12 cellular contexts compared by ENCODE assay signal in genomic region chr1:114126696-114127095, GRCh38. TPM values are rescaled to one million over a fixed set of nuclear protein-coding genes. Genes with fewer than 3 reads are reported as not detected.
A peak's percentile ranks its signal among the peaks of the same experiment; 100 is the strongest.
DNase-seq lines count a peak whose midpoint lies in the region; ATAC-seq and TF ChIP-seq lines count a peak whose summit lies in the region.
"Had no signal": no experiment of that assay in that cellular context is flagged by ENCODE, and none has a peak within 500 bp of the region (broad histone marks: within the 10 kb centered on the region; RNA-seq: fewer than 3 reads in every experiment).

No MANE protein-coding gene starts in this region.

- H3K9me3 ChIP-seq in MM.1S (replicated peaks; ENCODE audit: insufficient read depth, low read length), result no peaks in the 10 kb centered on the region
- no peaks in the 10 kb centered on the region for H3K9me3 ChIP-seq in CD8-positive, alpha-beta T cell (ENCODE audit: low read length)

- DNase-seq in MM.1S, result peak; percentile 8
- DNase-seq in mucosa of gallbladder (ENCODE audit: low spot score), result peak; percentile 12
- no peak for DNase-seq in CD8-positive, alpha-beta T cell
- no peak for DNase-seq in activated naive CD4-positive, alpha-beta T cell treated with anti-CD3 and anti-CD28 coated beads, Interleukin-2, amount 50 U/mL, for 16 hours
- DNase-seq: activated T-cell treated with anti-CD3 and anti-CD28 coated beads, Interleukin-2, amount 50 U/mL, for 1 hour; NCI-H1417 treated with DMSO at 0.1 percent for 48 hours had no signal

- no peak overlapping the region for H2AFZ ChIP-seq in MM.1S (ENCODE audit: low read length)

- no peaks in the 10 kb centered on the region for H3K9me2 ChIP-seq in MM.1S (replicated peaks; ENCODE audit: insufficient read depth, low read length)

- no peak overlapping the region for H3K4me2 ChIP-seq in MM.1S (ENCODE audit: low read depth, low read length)

- H3K27ac Mint-ChIP-seq in CD8-positive, alpha-beta T cell, result no peak overlapping the region

- no peaks in the 10 kb centered on the region for H4K20me1 ChIP-seq in MM.1S (ENCODE audit: insufficient read depth, low read length)

- no peaks in the 10 kb centered on the region for H3F3A ChIP-seq in MM.1S (ENCODE audit: insufficient read depth, low read length)

- TF ChIP-seq CTCF in MM.1S (IDR thresholded peaks at IDR 0.05; ENCODE audit: low read length), result no peak
- TF ChIP-seq CTCF in CD8-positive, alpha-beta T cell (IDR thresholded peaks at IDR 0.05), result no peak

- no peak overlapping the region for H3K4me3 ChIP-seq in MM.1S (ENCODE audit: low read length)
- no peak overlapping the region for H3K4me3 ChIP-seq in CD8-positive, alpha-beta T cell (ENCODE audit: low read depth, low read length)
- H3K4me3 ChIP-seq: dorsolateral prefrontal cortex had no signal

- no peak overlapping the region for H3K9ac ChIP-seq in MM.1S (ENCODE audit: low read length)

- no peaks in the 10 kb centered on the region for H3K27me3 Mint-ChIP-seq in CD8-positive, alpha-beta T cell (ENCODE audit: low read depth)

- no peaks in the 10 kb centered on the region for H3K36me3 Mint-ChIP-seq in CD8-positive, alpha-beta T cell

- H3K27me3 ChIP-seq in MM.1S (replicated peaks; ENCODE audit: insufficient read depth, low read length), result no peaks in the 10 kb centered on the region
- H3K27me3 ChIP-seq in CD8-positive, alpha-beta T cell (ENCODE audit: insufficient read depth, low read length), result no peaks in the 10 kb centered on the region
- H3K27me3 ChIP-seq: dorsolateral prefrontal cortex had no signal

- CTCF ChIA-PET in CD8-positive, alpha-beta T cell (lab: Charles Lee), result no interaction called here

- POLR2A ChIA-PET in CD8-positive, alpha-beta T cell (lab: Charles Lee), result no interaction called here

- H3K4me1 Mint-ChIP-seq in CD8-positive, alpha-beta T cell (ENCODE audit: low read depth), result peaks cover 12% of the 10 kb centered on the region

- no peak overlapping the region for H3K27ac ChIP-seq in MM.1S (ENCODE audit: low read length)
- no peak overlapping the region for H3K27ac ChIP-seq in CD8-positive, alpha-beta T cell (ENCODE audit: low read depth, low read length)

- intact Hi-C loops in CD8-positive, alpha-beta T cell (cut with DNase I, micrococcal nuclease), result no loop called here

- no peak overlapping the region for H3K4me3 Mint-ChIP-seq in CD8-positive, alpha-beta T cell

- H3K4me1 ChIP-seq in MM.1S (ENCODE audit: low read length), result no peaks in the 10 kb centered on the region
- H3K4me1 ChIP-seq in CD8-positive, alpha-beta T cell (ENCODE audit: insufficient read depth, low read length), result no peaks in the 10 kb centered on the region

- no peaks in the 10 kb centered on the region for H3K36me3 ChIP-seq in MM.1S (replicated peaks; ENCODE audit: insufficient read depth, low read length)
- H3K36me3 ChIP-seq in CD8-positive, alpha-beta T cell (ENCODE audit: insufficient read depth, low read length), result no peaks in the 10 kb centered on the region

- H3K79me2 ChIP-seq in MM.1S (ENCODE audit: low read length), result no peaks in the 10 kb centered on the region

- ATAC-seq in GM18517 (IDR thresholded peaks at IDR 0.05; ENCODE audit: unreplicated experiment) (peak; percentile 81), GM21786 (IDR thresholded peaks at IDR 0.05; ENCODE audit: unreplicated experiment) (peak; percentile 88), GM21447 (IDR thresholded peaks at IDR 0.05; ENCODE audit: unreplicated experiment) (no peak), HG03521 (IDR thresholded peaks at IDR 0.05; ENCODE audit: unreplicated experiment) (no peak)
- no peak for ATAC-seq in CD8-positive, alpha-beta T cell

- H3K9me3 Mint-ChIP-seq in CD8-positive, alpha-beta T cell, result no peaks in the 10 kb centered on the region

RNA-seq across cellular contexts. Expression of gene SYT6, which starts 27.0 kb away (rescaled TPM):
- 1.4 TPM for total RNA-seq in mucosa of gallbladder
- not detected for total RNA-seq in CD8-positive, alpha-beta T cell
- total RNA-seq: pulmonary artery endothelial cell had no signal

Comparison
In these comparisons a context has a peak if more than half of its experiments do, and no peak if none do; other contexts are left out.
1. ATAC-seq: peak in GM18517 (single experiment) and GM21786 (single experiment); none in CD8-positive, alpha-beta T cell (single experiment), GM21447 (single experiment) and HG03521 (single experiment).
2. DNase-seq: peak in MM.1S (single experiment) and mucosa of gallbladder (single experiment); none in CD8-positive, alpha-beta T cell (0 of 7) and activated naive CD4-positive, alpha-beta T cell treated with anti-CD3 and anti-CD28 coated beads, Interleukin-2, amount 50 U/mL, for 16 hours (single experiment).